Comparison of ENCODE assay signal across 14 cellular contexts in the genomic region with DNA sequence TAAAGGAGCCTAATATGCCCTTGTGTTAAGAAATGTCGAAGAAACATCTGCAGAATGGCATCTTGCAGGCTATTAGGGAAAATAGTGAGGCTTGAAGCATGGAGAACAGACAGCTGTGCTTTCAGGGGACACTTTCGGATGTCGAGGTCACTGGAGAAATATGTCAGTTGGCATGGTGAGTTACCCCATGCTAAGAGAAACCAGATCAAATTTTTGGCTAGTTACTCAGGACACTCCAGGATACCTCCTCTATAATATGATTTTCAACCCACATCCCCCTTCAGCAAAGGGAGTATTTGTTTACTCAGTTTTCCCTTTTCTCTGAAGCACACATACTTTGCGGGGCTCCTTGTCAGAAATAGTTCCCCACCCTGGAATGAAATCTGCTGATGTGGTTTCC.
"Had no signal": no experiment of that assay in that cellular context is flagged by ENCODE, and none has a peak within 500 bp of the region (broad histone marks: within the 10 kb centered on the region; RNA-seq: fewer than 3 reads in every experiment).

No MANE protein-coding gene starts in this region.

- H3K4me3 Mint-ChIP-seq: activated CD4-positive, alpha-beta T cell treated with anti-CD3 and anti-CD28 coated beads, Interleukin-2, amount 10 ng/mL, durations not matched to agents 24 days and 14 days; activated naive CD8-positive, alpha-beta T cell treated with anti-CD3 and anti-CD28 coated beads, Interleukin-2, amount 50 U/mL, for 24 hours; central memory CD8-positive, alpha-beta T cell; stimulated activated effector memory CD8-positive, alpha-beta T cell treated with anti-CD3 and anti-CD28 coated beads, Interleukin-12 subunit alpha, Interleukin-12 subunit beta, amount 100 ng/mL, for 72 hours; T-helper 1 cell treated with Interleukin-12 subunit alpha and Interleukin-12 subunit beta and Interleukin-4 antibody, amounts not matched to agents 30 μg/mL and 1 μg/mL, for 36 hours; WTC11 had no signal

- FAIRE-seq: frontal cortex had no signal

- DNase-seq: activated CD4-positive, alpha-beta T cell treated with anti-CD3 and anti-CD28 coated beads, Interleukin-2, amount 10 ng/mL, durations not matched to agents 24 days and 14 days; activated naive CD4-positive, alpha-beta T cell treated with Interleukin-2 at 50 U/mL for 16 hours; activated naive CD8-positive, alpha-beta T cell treated with anti-CD3 and anti-CD28 coated beads, Interleukin-2, amount 50 U/mL, for 24 hours; body of pancreas; heart left ventricle; islet precursor cell; left lung; transverse colon had no signal

- H3K36me3 Mint-ChIP-seq: stimulated activated effector memory CD8-positive, alpha-beta T cell treated with anti-CD3 and anti-CD28 coated beads, Interleukin-12 subunit alpha, Interleukin-12 subunit beta, amount 100 ng/mL, for 72 hours; WTC11 had no signal

- H3K9me3 Mint-ChIP-seq: activated CD4-positive, alpha-beta T cell treated with anti-CD3 and anti-CD28 coated beads, Interleukin-2, amount 10 ng/mL, durations not matched to agents 24 days and 14 days; activated naive CD8-positive, alpha-beta T cell treated with anti-CD3 and anti-CD28 coated beads, Interleukin-2, amount 50 U/mL, for 24 hours; central memory CD8-positive, alpha-beta T cell; stimulated activated effector memory CD8-positive, alpha-beta T cell treated with anti-CD3 and anti-CD28 coated beads, Interleukin-12 subunit alpha, Interleukin-12 subunit beta, amount 100 ng/mL, for 72 hours; T-helper 1 cell treated with Interleukin-12 subunit alpha and Interleukin-12 subunit beta and Interleukin-4 antibody, amounts not matched to agents 30 μg/mL and 1 μg/mL, for 36 hours; WTC11 had no signal

- H3K36me3 ChIP-seq: heart left ventricle, left lung, transverse colon had no signal

- H3K4me1 ChIP-seq: body of pancreas, heart left ventricle, left lung, parathyroid adenoma, transverse colon had no signal

- H3K27ac Mint-ChIP-seq: activated CD4-positive, alpha-beta T cell treated with anti-CD3 and anti-CD28 coated beads, Interleukin-2, amount 10 ng/mL, durations not matched to agents 24 days and 14 days; activated naive CD8-positive, alpha-beta T cell treated with anti-CD3 and anti-CD28 coated beads, Interleukin-2, amount 50 U/mL, for 24 hours; stimulated activated effector memory CD8-positive, alpha-beta T cell treated with anti-CD3 and anti-CD28 coated beads, Interleukin-12 subunit alpha, Interleukin-12 subunit beta, amount 100 ng/mL, for 72 hours; T-helper 1 cell treated with Interleukin-12 subunit alpha and Interleukin-12 subunit beta and Interleukin-4 antibody, amounts not matched to agents 30 μg/mL and 1 μg/mL, for 36 hours; WTC11 had no signal

- H3K79me2 ChIP-seq: parathyroid adenoma had no signal

- H3K9me3 ChIP-seq: body of pancreas, heart left ventricle, left lung, transverse colon had no signal

- H3K27me3 ChIP-seq: body of pancreas, transverse colon had no signal

- H2AFZ ChIP-seq: parathyroid adenoma had no signal

- H3K4me1 Mint-ChIP-seq: activated CD4-positive, alpha-beta T cell treated with anti-CD3 and anti-CD28 coated beads, Interleukin-2, amount 10 ng/mL, durations not matched to agents 24 days and 14 days; activated naive CD8-positive, alpha-beta T cell treated with anti-CD3 and anti-CD28 coated beads, Interleukin-2, amount 50 U/mL, for 24 hours; central memory CD8-positive, alpha-beta T cell; stimulated activated effector memory CD8-positive, alpha-beta T cell treated with anti-CD3 and anti-CD28 coated beads, Interleukin-12 subunit alpha, Interleukin-12 subunit beta, amount 100 ng/mL, for 72 hours had no signal

- H3K27me3 Mint-ChIP-seq: activated naive CD8-positive, alpha-beta T cell treated with anti-CD3 and anti-CD28 coated beads, Interleukin-2, amount 50 U/mL, for 24 hours had no signal

- H3K27ac ChIP-seq: body of pancreas, heart left ventricle, left lung, parathyroid adenoma, transverse colon had no signal

- H3K4me3 ChIP-seq: body of pancreas, heart left ventricle, left lung, transverse colon had no signal

- H3K9ac ChIP-seq: parathyroid adenoma had no signal
